1 cellular context compared by ENCODE assay signal in the genomic region with DNA sequence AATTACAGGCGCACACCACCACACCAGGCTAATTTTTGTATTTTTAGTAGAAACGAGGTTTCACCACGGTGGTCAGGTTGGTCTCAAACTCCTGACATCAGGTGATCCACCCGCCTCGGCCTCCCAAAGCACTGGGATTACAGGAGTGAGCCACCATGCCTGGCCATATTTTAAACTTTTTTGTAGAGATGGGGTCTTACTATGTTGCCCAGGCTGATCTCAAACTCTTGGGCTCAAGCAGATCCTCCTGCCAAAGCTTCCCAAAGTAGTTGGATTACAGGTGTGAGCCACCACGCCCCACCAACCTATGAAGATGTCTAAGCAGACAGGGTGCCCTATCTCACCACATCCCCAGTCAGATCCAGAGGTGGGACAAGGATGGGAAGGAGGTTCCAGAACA.
TF ChIP-seq lines count a peak whose summit lies in the region.

No MANE protein-coding gene starts in this region.

TF ChIP-seq in WTC11, 78 proteins besides CTCF, POLR2A, EP300 and RAD21:
- TF ChIP-seq ZNF121 (CRISPR knock-in tag; IDR thresholded peaks at IDR 0.05): peak; percentile 89
